ENCODE assay signal across 8 cellular contexts in genomic region chr18:8705941-8706544, GRCh38. TPM values are rescaled to one million over a fixed set of nuclear protein-coding genes. Genes with fewer than 3 reads are reported as not detected.
DNase-seq lines count a peak whose midpoint lies in the region; ATAC-seq and TF ChIP-seq lines count a peak whose summit lies in the region.

No MANE protein-coding gene starts in this region.

- POLR2A ChIA-PET in RWPE1 (lab: Yijun Ruan, JAX; ENCODE audit: low non-redundant PET), result no interaction called here

- ATAC-seq in GM21381 (IDR thresholded peaks at IDR 0.05; ENCODE audit: unreplicated experiment), result peak; percentile 6

- DNase-seq in BE2C (no peak), RWPE1 (ENCODE audit: low spot score) (peak; percentile 15), erythroblast (lab: John Stamatoyannopoulos, UW) (peak; percentile 45 to 58), iPS-NIHi11 (ENCODE audit: low spot score) (no peak), NCI-H2107 treated with DMSO at 0.1 percent for 48 hours (lab: John Stamatoyannopoulos, UW; ENCODE audit: unreplicated experiment) (no peak)
- no peak for DNase-seq in activated T-helper 1 cell treated with anti-CD3 and anti-CD28 coated beads, Interleukin-12 subunit alpha, Interleukin-12 subunit beta, Interleukin-2, Interleukin-4 antibody, amounts not matched to agents 30 ng/mL and 10 ng/mL and 1 ng/mL, durations not matched to agents 14 hours and 24 hours and 36 hours (ENCODE audit: low spot score)

- no peaks in the 10 kb centered on the region for H3F3A ChIP-seq in neural cell (ENCODE audit: insufficient read depth, low read length, poor library complexity, severe bottlenecking)

- TF ChIP-seq CTCF in BE2C (IDR thresholded peaks at IDR 0.05; ENCODE audit: low read depth, low read length) (no peak), RWPE1 (conservative IDR thresholded peaks at IDR 0.05; ENCODE audit: low read depth) (no peak), neural cell (IDR thresholded peaks at IDR 0.05; ENCODE audit: poor library complexity, severe bottlenecking) (no peak)

- peaks cover 14% of the 10 kb centered on the region for H3K4me1 Mint-ChIP-seq in activated T-helper 1 cell treated with anti-CD3 and anti-CD28 coated beads, Interleukin-12 subunit alpha, Interleukin-12 subunit beta, Interleukin-2, Interleukin-4 antibody, amounts not matched to agents 30 ng/mL and 10 ng/mL and 1 ng/mL, durations not matched to agents 14 hours and 24 hours and 36 hours (ENCODE audit: low read depth)

- H2AFZ ChIP-seq in neural cell (ENCODE audit: low read depth, low read length), result no peak overlapping the region

- peaks cover 28% of the 10 kb centered on the region for H3K79me2 ChIP-seq in neural cell (replicated peaks; ENCODE audit: insufficient read depth, low read length)

- H3K27ac ChIP-seq in RWPE1 (peak overlapping the region; percentile 95), neural cell (ENCODE audit: low read length) (no peak overlapping the region)

- H3K36me3 ChIP-seq in BE2C (no peaks in the 10 kb centered on the region), neural cell (ENCODE audit: insufficient read depth, low read length) (no peaks in the 10 kb centered on the region)

- intact Hi-C loops in activated T-helper 1 cell treated with anti-CD3 and anti-CD28 coated beads, Interleukin-12 subunit alpha, Interleukin-12 subunit beta, Interleukin-2, Interleukin-4 antibody, amounts not matched to agents 30 ng/mL and 10 ng/mL and 1 ng/mL, durations not matched to agents 14 hours and 24 hours and 36 hours (cut with micrococcal nuclease), result loop anchor here (1.0 to 10.0 kb wide), 3 partner anchors 769 to 1209 kb away; partner anchors contain the start of genes PPP4R1, RALBP1 and VAPA

- H3K9ac ChIP-seq in neural cell (ENCODE audit: low read length), result peak overlapping the region; percentile 68

- H3K9me3 ChIP-seq in BE2C (no peaks in the 10 kb centered on the region), neural cell (ENCODE audit: low read length) (no peaks in the 10 kb centered on the region)

- H4K20me1 ChIP-seq in neural cell (ENCODE audit: insufficient read depth), result peaks cover 7% of the 10 kb centered on the region

- TF ChIP-seq POLR2A in erythroblast (IDR thresholded peaks at IDR 0.05; ENCODE audit: low read length), result no peak

- no peaks in the 10 kb centered on the region for H3K9me3 Mint-ChIP-seq in activated T-helper 1 cell treated with anti-CD3 and anti-CD28 coated beads, Interleukin-12 subunit alpha, Interleukin-12 subunit beta, Interleukin-2, Interleukin-4 antibody, amounts not matched to agents 30 ng/mL and 10 ng/mL and 1 ng/mL, durations not matched to agents 14 hours and 24 hours and 36 hours

- no peaks in the 10 kb centered on the region for H3K9me2 ChIP-seq in neural cell (ENCODE audit: insufficient read depth, low read length)

- H3K27ac Mint-ChIP-seq in activated T-helper 1 cell treated with anti-CD3 and anti-CD28 coated beads, Interleukin-12 subunit alpha, Interleukin-12 subunit beta, Interleukin-2, Interleukin-4 antibody, amounts not matched to agents 30 ng/mL and 10 ng/mL and 1 ng/mL, durations not matched to agents 14 hours and 24 hours and 36 hours, result no peak overlapping the region

- H3K4me3 ChIP-seq in BE2C (ENCODE audit: low read depth, low read length), result peak overlapping the region; percentile 71
- peak overlapping the region; percentile 77 for H3K4me3 ChIP-seq in neural cell (ENCODE audit: low read length)

- no peaks in the 10 kb centered on the region for H3K27me3 ChIP-seq in BE2C
- no peaks in the 10 kb centered on the region for H3K27me3 ChIP-seq in neural cell (ENCODE audit: insufficient read depth, low read depth, low read length)

- no peak overlapping the region for H3K4me3 Mint-ChIP-seq in activated T-helper 1 cell treated with anti-CD3 and anti-CD28 coated beads, Interleukin-12 subunit alpha, Interleukin-12 subunit beta, Interleukin-2, Interleukin-4 antibody, amounts not matched to agents 30 ng/mL and 10 ng/mL and 1 ng/mL, durations not matched to agents 14 hours and 24 hours and 36 hours

- no peak for TF ChIP-seq RAD21 in neural cell (conservative IDR thresholded peaks at IDR 0.05)

- no peaks in the 10 kb centered on the region for H3K4me1 ChIP-seq in BE2C

- TF ChIP-seq EP300 in neural cell (conservative IDR thresholded peaks at IDR 0.05; ENCODE audit: poor library complexity, severe bottlenecking), result no peak

- H3K4me2 ChIP-seq in neural cell (ENCODE audit: low read length), result no peak overlapping the region

- H3K27me3 Mint-ChIP-seq in activated T-helper 1 cell treated with anti-CD3 and anti-CD28 coated beads, Interleukin-12 subunit alpha, Interleukin-12 subunit beta, Interleukin-2, Interleukin-4 antibody, amounts not matched to agents 30 ng/mL and 10 ng/mL and 1 ng/mL, durations not matched to agents 14 hours and 24 hours and 36 hours (ENCODE audit: insufficient read depth), result peaks cover 66% of the 10 kb centered on the region

- H3K36me3 Mint-ChIP-seq in activated T-helper 1 cell treated with anti-CD3 and anti-CD28 coated beads, Interleukin-12 subunit alpha, Interleukin-12 subunit beta, Interleukin-2, Interleukin-4 antibody, amounts not matched to agents 30 ng/mL and 10 ng/mL and 1 ng/mL, durations not matched to agents 14 hours and 24 hours and 36 hours (ENCODE audit: low read depth), result peaks cover 4% of the 10 kb centered on the region

- CTCF ChIA-PET in RWPE1 (lab: Yijun Ruan, JAX), result interaction anchor here (0.6 to 2.1 kb wide), 4 partner anchors 12 to 277 kb away, joined by 3 to 7 read pairs (median 4); no protein-coding TSS in a partner anchor

TF ChIP-seq in neural cell, 6 proteins besides CTCF, POLR2A, EP300 and RAD21:
- TF ChIP-seq POLR2AphosphoS5 (IDR thresholded peaks at IDR 0.05) (no peak), SMC3 (conservative IDR thresholded peaks at IDR 0.05; ENCODE audit: poor library complexity) (no peak), EZH2 (IDR thresholded peaks at IDR 0.05; ENCODE audit: borderline replicate concordance, insufficient read depth, low read length, poor library complexity, severe bottlenecking) (no peak), MXI1 (conservative IDR thresholded peaks at IDR 0.05; ENCODE audit: poor library complexity, severe bottlenecking) (peak; percentile 16)

RNA-seq across cellular contexts. Expression of gene MTCL1, which starts 0.7 kb away (rescaled TPM):
- 12.3 TPM for polyA plus RNA-seq in BE2C (2012; ENCODE audit: insufficient read depth, insufficient read length, low read depth)
- 20.8 and 23.1 TPM in 2 replicates for polyA plus RNA-seq in neural cell
- 44.6 and 51.3 TPM in 2 replicates for polyA minus RNA-seq in neural cell
- total RNA-seq in activated T-helper 1 cell treated with anti-CD3 and anti-CD28 coated beads, Interleukin-12 subunit alpha, Interleukin-12 subunit beta, Interleukin-2, Interleukin-4 antibody, amounts not matched to agents 30 ng/mL and 10 ng/mL and 1 ng/mL, durations not matched to agents 14 hours and 24 hours and 36 hours, result 0.20 and 0.80 TPM in 2 replicates

Comparison
In these comparisons a context has a peak if more than half of its experiments do, and no peak if none do; other contexts are left out.
1. DNase-seq: peak in RWPE1 (single experiment) and erythroblast (2 of 2); none in BE2C (single experiment), iPS-NIHi11 (single experiment), NCI-H2107 treated with DMSO at 0.1 percent for 48 hours (single experiment) and activated T-helper 1 cell treated with anti-CD3 and anti-CD28 coated beads, Interleukin-12 subunit alpha, Interleukin-12 subunit beta, Interleukin-2, Interleukin-4 antibody, amounts not matched to agents 30 ng/mL and 10 ng/mL and 1 ng/mL, durations not matched to agents 14 hours and 24 hours and 36 hours (single experiment).